In the genomic region with DNA sequence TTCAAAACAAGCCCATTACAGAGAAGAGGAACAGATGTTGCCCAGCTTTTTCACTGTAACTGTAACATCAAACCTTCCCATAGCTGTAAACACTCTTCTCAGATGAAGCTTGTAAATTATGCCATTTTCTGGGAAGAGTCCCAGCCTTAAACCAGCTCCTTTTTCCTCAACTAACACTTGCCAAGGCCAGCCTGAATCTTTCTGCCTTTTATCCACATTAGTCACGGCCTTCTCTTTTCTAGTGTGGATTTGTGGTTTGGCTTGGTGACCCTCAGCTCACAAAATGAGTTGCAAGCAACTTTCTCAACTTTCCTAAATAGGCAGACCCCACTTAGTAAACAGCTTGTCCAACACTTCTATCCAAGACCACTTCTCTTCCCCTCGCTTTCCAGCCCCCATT, we compare ENCODE assay signal across 10 cellular contexts.
DNase-seq lines count a peak whose midpoint lies in the region; ATAC-seq and TF ChIP-seq lines count a peak whose summit lies in the region.
"Had no signal": no experiment of that assay in that cellular context is flagged by ENCODE, and none has a peak within 500 bp of the region (broad histone marks: within the 10 kb centered on the region; RNA-seq: fewer than 3 reads in every experiment).

No MANE protein-coding gene starts in this region.

- H3K4me1 Mint-ChIP-seq in endothelial cell (ENCODE audit: unreplicated experiment): peaks cover 31% of the 10 kb centered on the region

- peak; percentile 85 for DNase-seq in AG20443 (ENCODE audit: low spot score)
- peak; percentile 55 for DNase-seq in NCI-H2171 (lab: John Stamatoyannopoulos, UW)
- DNase-seq in endothelial cell (ENCODE audit: low spot score): no peak
- DNase-seq in non-pigmented ciliary epithelial cell (ENCODE audit: low read depth): peak; percentile 81
- DNase-seq in activated T-cell treated with anti-CD3 and anti-CD28 coated beads, Interleukin-2, amount 50 U/mL, for 1 hour: no peak
- no peak for DNase-seq in mesenteric fat pad (ENCODE audit: low spot score)
- DNase-seq: DMS79 had no signal

- H3K9me3 Mint-ChIP-seq in endothelial cell (ENCODE audit: unreplicated experiment): no peaks in the 10 kb centered on the region
- H3K9me3 Mint-ChIP-seq: activated naive CD4-positive, alpha-beta T cell treated with anti-CD3 and anti-CD28 coated beads, Interleukin-2, amount 50 U/mL, for 24 hours had no signal

- ATAC-seq in HG02678 (IDR thresholded peaks at IDR 0.05; ENCODE audit: unreplicated experiment) (no peak), GM21529 (IDR thresholded peaks at IDR 0.05; ENCODE audit: unreplicated experiment) (no peak)

- H3K27ac Mint-ChIP-seq in endothelial cell (ENCODE audit: unreplicated experiment): peak overlapping the region; percentile 73
- H3K27ac Mint-ChIP-seq: activated naive CD4-positive, alpha-beta T cell treated with anti-CD3 and anti-CD28 coated beads, Interleukin-2, amount 50 U/mL, for 24 hours had no signal

- H3K4me3 Mint-ChIP-seq in endothelial cell (ENCODE audit: unreplicated experiment): no peak overlapping the region
- H3K4me3 Mint-ChIP-seq: activated naive CD4-positive, alpha-beta T cell treated with anti-CD3 and anti-CD28 coated beads, Interleukin-2, amount 50 U/mL, for 24 hours had no signal

- H3K36me3 Mint-ChIP-seq in endothelial cell (ENCODE audit: low read depth, unreplicated experiment): peaks cover 11% of the 10 kb centered on the region
- H3K36me3 Mint-ChIP-seq: activated naive CD4-positive, alpha-beta T cell treated with anti-CD3 and anti-CD28 coated beads, Interleukin-2, amount 50 U/mL, for 24 hours had no signal

- peaks cover 3% of the 10 kb centered on the region for H3K27me3 Mint-ChIP-seq in endothelial cell (ENCODE audit: unreplicated experiment)
- H3K27me3 Mint-ChIP-seq: activated naive CD4-positive, alpha-beta T cell treated with anti-CD3 and anti-CD28 coated beads, Interleukin-2, amount 50 U/mL, for 24 hours had no signal

- TF ChIP-seq CTCF in endothelial cell (IDR thresholded peaks at IDR 0.05; ENCODE audit: unreplicated experiment): no peak

Comparison
In these comparisons a context has a peak if more than half of its experiments do, and no peak if none do; other contexts are left out.
1. DNase-seq: peak in AG20443 (single experiment), NCI-H2171 (single experiment) and non-pigmented ciliary epithelial cell (single experiment); none in endothelial cell (single experiment), activated T-cell treated with anti-CD3 and anti-CD28 coated beads, Interleukin-2, amount 50 U/mL, for 1 hour (single experiment) and mesenteric fat pad (single experiment).